ENCODE assay signal across 10 cellular contexts in genomic region chr6:106527979-106528378, GRCh38.
DNase-seq lines count a peak whose midpoint lies in the region; ATAC-seq and TF ChIP-seq lines count a peak whose summit lies in the region.
"Had no signal": no experiment of that assay in that cellular context is flagged by ENCODE, and none has a peak within 500 bp of the region (broad histone marks: within the 10 kb centered on the region; RNA-seq: fewer than 3 reads in every experiment).

No MANE protein-coding gene starts in this region.

- TF ChIP-seq CTCF in GM13976 (IDR thresholded peaks at IDR 0.05; ENCODE audit: borderline replicate concordance, control extremely low read depth, extremely low read depth, insufficient read depth, missing control alignments) = no peak

- peaks cover 3% of the 10 kb centered on the region; the same call in 1 of the 2 replicates for H3K36me3 ChIP-seq in SJSA1

- no peaks in the 10 kb centered on the region for H3K9me3 ChIP-seq in SJSA1 (replicated peaks)
- H3K9me3 ChIP-seq: upper lobe of right lung had no signal

- peak overlapping the region; percentile 59 to 89 for H3K4me3 Mint-ChIP-seq in activated T-cell treated with anti-CD3 and anti-CD28 coated beads, Interleukin-2, amount 50 U/mL, for 72 hours
- H3K4me3 Mint-ChIP-seq in stimulated activated naive CD8-positive, alpha-beta T cell treated with anti-CD3 and anti-CD28 coated beads, Interleukin-15, Interleukin-2, amounts not matched to agents 100 ng/mL and 50 ng/mL, for 24 hours = peak overlapping the region; percentile 38

- no peaks in the 10 kb centered on the region for H3K27me3 Mint-ChIP-seq in activated T-cell treated with anti-CD3 and anti-CD28 coated beads, Interleukin-2, amount 50 U/mL, for 72 hours (ENCODE audit: low read depth)
- no peaks in the 10 kb centered on the region for H3K27me3 Mint-ChIP-seq in stimulated activated naive CD8-positive, alpha-beta T cell treated with anti-CD3 and anti-CD28 coated beads, Interleukin-15, Interleukin-2, amounts not matched to agents 100 ng/mL and 50 ng/mL, for 24 hours

- peak; percentile 76 to 78 for ATAC-seq in activated T-cell treated with anti-CD3 and anti-CD28 coated beads, Interleukin-2, amount 50 U/mL, for 72 hours (replicated peaks in 1 of 2)
- ATAC-seq in esophagus mucosa = peak; percentile 89
- ATAC-seq in GM18858 (IDR thresholded peaks at IDR 0.05; ENCODE audit: unreplicated experiment) = no peak
- ATAC-seq: upper lobe of right lung had no signal

- peaks cover 93% of the 10 kb centered on the region for H3K4me1 Mint-ChIP-seq in activated T-cell treated with anti-CD3 and anti-CD28 coated beads, Interleukin-2, amount 50 U/mL, for 72 hours (ENCODE audit: low read depth)
- H3K4me1 Mint-ChIP-seq in stimulated activated naive CD8-positive, alpha-beta T cell treated with anti-CD3 and anti-CD28 coated beads, Interleukin-15, Interleukin-2, amounts not matched to agents 100 ng/mL and 50 ng/mL, for 24 hours (ENCODE audit: low read depth) = peaks cover 87% of the 10 kb centered on the region

- H3K27me3 ChIP-seq in SJSA1 (replicated peaks) = no peaks in the 10 kb centered on the region
- H3K27me3 ChIP-seq: upper lobe of right lung had no signal

- H3K27ac ChIP-seq in SJSA1 = peak overlapping the region; percentile 68
- H3K27ac ChIP-seq: upper lobe of right lung had no signal

- in situ Hi-C loops in GM13976 (cut with MboI; ENCODE audit: low sequenced_read_pairs, unreplicated experiment) = no loop called here

- no peak overlapping the region for H3K4me3 ChIP-seq in SJSA1
- H3K4me3 ChIP-seq: upper lobe of right lung had no signal

- peaks cover 34% of the 10 kb centered on the region for H3K4me1 ChIP-seq in SJSA1 (replicated peaks)

- H3K36me3 Mint-ChIP-seq in activated T-cell treated with anti-CD3 and anti-CD28 coated beads, Interleukin-2, amount 50 U/mL, for 72 hours (ENCODE audit: insufficient read depth in 2 of 2) = peaks cover 10 to 21% of the 10 kb centered on the region in 2 donors
- peaks cover 59% of the 10 kb centered on the region for H3K36me3 Mint-ChIP-seq in stimulated activated naive CD8-positive, alpha-beta T cell treated with anti-CD3 and anti-CD28 coated beads, Interleukin-15, Interleukin-2, amounts not matched to agents 100 ng/mL and 50 ng/mL, for 24 hours (ENCODE audit: low read depth)

- no peaks in the 10 kb centered on the region for H3K9me3 Mint-ChIP-seq in activated T-cell treated with anti-CD3 and anti-CD28 coated beads, Interleukin-2, amount 50 U/mL, for 72 hours
- H3K9me3 Mint-ChIP-seq in stimulated activated naive CD8-positive, alpha-beta T cell treated with anti-CD3 and anti-CD28 coated beads, Interleukin-15, Interleukin-2, amounts not matched to agents 100 ng/mL and 50 ng/mL, for 24 hours = no peaks in the 10 kb centered on the region

- no peak for DNase-seq in activated T-cell treated with anti-CD3 and anti-CD28 coated beads, Interleukin-2, amount 50 U/mL, for 72 hours
- no peak for DNase-seq in activated T-cell treated with anti-CD3 and anti-CD28 coated beads for 4 hours
- peak in 1 of 2 experiments; percentile 83 for DNase-seq in SJSA1 (ENCODE audit: low read depth in 1 of 2, low spot score in 2 of 2)
- no peak for DNase-seq in hippocampal formation (lab: John Stamatoyannopoulos, UW)
- DNase-seq in GM13976 (ENCODE audit: low spot score) = no peak
- DNase-seq: stimulated activated CD4-positive, alpha-beta T cell treated with anti-CD3 and anti-CD28 coated beads, Interleukin-4, amount 100 ng/mL, for 1 hour; upper lobe of right lung had no signal

- peak overlapping the region; percentile 99 for H3K27ac Mint-ChIP-seq in activated T-cell treated with anti-CD3 and anti-CD28 coated beads, Interleukin-2, amount 50 U/mL, for 72 hours
- H3K27ac Mint-ChIP-seq in stimulated activated naive CD8-positive, alpha-beta T cell treated with anti-CD3 and anti-CD28 coated beads, Interleukin-15, Interleukin-2, amounts not matched to agents 100 ng/mL and 50 ng/mL, for 24 hours = peak overlapping the region; percentile 95
